ENCODE assay signal across 8 cellular contexts in the genomic region with DNA sequence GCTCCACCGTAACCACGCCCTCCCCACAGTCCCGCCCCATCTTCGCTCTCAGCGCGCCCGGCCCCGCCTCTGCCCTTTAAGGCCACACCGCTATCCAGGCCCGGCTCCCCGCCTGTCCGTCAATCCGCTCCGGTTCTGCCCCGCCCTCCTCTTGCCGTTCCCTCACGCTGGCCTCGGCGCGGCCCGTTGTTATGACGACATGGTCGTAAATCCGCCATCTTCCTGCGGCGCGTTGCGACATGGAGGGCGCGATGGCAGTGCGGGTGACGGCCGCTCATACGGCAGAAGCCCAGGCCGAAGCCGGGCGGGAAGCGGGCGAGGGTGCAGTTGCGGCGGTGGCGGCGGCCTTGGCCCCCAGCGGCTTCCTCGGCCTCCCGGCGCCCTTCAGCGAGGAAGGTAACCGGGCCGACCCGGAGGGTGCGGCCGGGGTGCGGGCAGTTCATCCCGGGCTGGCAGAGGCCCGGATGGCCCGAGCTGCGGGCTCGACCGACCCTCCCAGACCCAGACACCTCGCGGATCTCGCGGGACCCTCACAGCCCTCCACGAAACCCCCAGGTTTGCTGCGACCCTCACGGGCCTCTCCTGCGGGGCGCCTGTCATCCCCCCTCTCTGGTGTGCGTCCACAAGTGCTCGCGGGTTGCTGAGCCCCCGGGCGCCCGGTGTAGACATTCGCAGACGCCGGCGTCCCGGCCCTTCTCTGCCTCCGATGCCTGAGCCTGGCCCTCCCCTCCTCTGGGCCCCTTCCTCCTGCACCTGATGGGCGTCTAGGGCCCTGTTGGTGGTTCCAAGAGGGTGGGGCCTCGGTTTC. TPM values are rescaled to one million over a fixed set of nuclear protein-coding genes. Genes with fewer than 3 reads are reported as not detected.
DNase-seq lines count a peak whose midpoint lies in the region; ATAC-seq and TF ChIP-seq lines count a peak whose summit lies in the region.

Gene E4F1, plus strand, starts transcription at position 217 of the 808 bp plus-strand sequence. Its CDS starts 23 bp downstream, at position 240.

- WGBS in liver: under 1% methylated on average over 83 of the region's 83 CpGs

- peak within 1 kb of the TSS; percentile 65 to 92 for H3K9ac ChIP-seq in liver (ENCODE audit: low read depth in 1 of 2, low read length in 2 of 2)

- peaks cover 10 to 33% (median 27%) of the 10 kb centered on the region in 4 donors for H3K4me1 ChIP-seq in liver (ENCODE audit: control insufficient read depth in 4 of 4, insufficient read depth in 4 of 4, low read length in 3 of 4)

- no peaks in the 10 kb centered on the region for H3K27me3 ChIP-seq in liver (ENCODE audit: control insufficient read depth in 4 of 4, insufficient read depth in 4 of 4, low read length in 3 of 4)

- H3K27ac ChIP-seq in C4-2B (peak within 1 kb of the TSS; percentile 93), liver (ENCODE audit: low read depth in 1 of 2, low read length in 2 of 2) (peak within 1 kb of the TSS; percentile 65 to 76)

- no peaks in the 10 kb centered on the region for H3K9me3 ChIP-seq in liver (ENCODE audit: control insufficient read depth in 4 of 4, low read length in 3 of 4)

- TF ChIP-seq RAD21 in liver (IDR thresholded peaks at IDR 0.05): no peak

- DNase-seq in NCI-H774 (lab: John Stamatoyannopoulos, UW) (peak; percentile 93), dermis microvascular lymphatic vessel endothelial cell (ENCODE audit: low read depth in 2 of 2) (peak; percentile 98 to 100)
- DNase-seq in activated CD4-positive, alpha-beta T cell treated with anti-CD3 and anti-CD28 coated beads, Interleukin-2, amount 50 U/mL, for 48 hours: peak; percentile 100
- DNase-seq in stimulated activated CD4-positive, alpha-beta T cell treated with anti-CD3 and anti-CD28 coated beads, Interleukin-4, amount 100 ng/mL, for 24 hours: peak; percentile 100

- peak within 1 kb of the TSS; percentile 67 to 81 (median 72) for H3K4me3 ChIP-seq in liver (ENCODE audit: low read depth in 1 of 3, low read length in 3 of 3)

- peaks cover 0 to 4% (median under 1%) of the 10 kb centered on the region in 4 donors for H3K36me3 ChIP-seq in liver (ENCODE audit: control insufficient read depth in 4 of 4, insufficient read depth in 3 of 4, low read depth in 1 of 4, low read length in 3 of 4)

- TF ChIP-seq CTCF in C4-2B (conservative IDR thresholded peaks at IDR 0.05): no peak
- no peak for TF ChIP-seq CTCF in liver (IDR thresholded peaks at IDR 0.05; ENCODE audit: low read depth, low read length, missing input control)

- ATAC-seq in GM19395 (IDR thresholded peaks at IDR 0.05; ENCODE audit: unreplicated experiment): peak; percentile 89
- peak; percentile 86 for ATAC-seq in HG03565 (IDR thresholded peaks at IDR 0.05; ENCODE audit: unreplicated experiment)

TF ChIP-seq in liver, 16 proteins besides CTCF, POLR2A, EP300 and RAD21:
- TF ChIP-seq RXRA (IDR thresholded peaks at IDR 0.05): peak; percentile 42
- TF ChIP-seq, protein P1, sequence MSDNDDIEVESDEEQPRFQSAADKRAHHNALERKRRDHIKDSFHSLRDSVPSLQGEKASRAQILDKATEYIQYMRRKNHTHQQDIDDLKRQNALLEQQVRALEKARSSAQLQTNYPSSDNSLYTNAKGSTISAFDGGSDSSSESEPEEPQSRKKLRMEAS (IDR thresholded peaks at IDR 0.05): no peak
- TF ChIP-seq NR2F2 (IDR thresholded peaks at IDR 0.05): no peak
- TF ChIP-seq FOXA1 (IDR thresholded peaks at IDR 0.05): peak; percentile 74
- peak in 1 of 2 donors; percentile 42 for TF ChIP-seq HNF4A (conservative IDR thresholded peaks at IDR 0.05)
- TF ChIP-seq, protein P2, sequence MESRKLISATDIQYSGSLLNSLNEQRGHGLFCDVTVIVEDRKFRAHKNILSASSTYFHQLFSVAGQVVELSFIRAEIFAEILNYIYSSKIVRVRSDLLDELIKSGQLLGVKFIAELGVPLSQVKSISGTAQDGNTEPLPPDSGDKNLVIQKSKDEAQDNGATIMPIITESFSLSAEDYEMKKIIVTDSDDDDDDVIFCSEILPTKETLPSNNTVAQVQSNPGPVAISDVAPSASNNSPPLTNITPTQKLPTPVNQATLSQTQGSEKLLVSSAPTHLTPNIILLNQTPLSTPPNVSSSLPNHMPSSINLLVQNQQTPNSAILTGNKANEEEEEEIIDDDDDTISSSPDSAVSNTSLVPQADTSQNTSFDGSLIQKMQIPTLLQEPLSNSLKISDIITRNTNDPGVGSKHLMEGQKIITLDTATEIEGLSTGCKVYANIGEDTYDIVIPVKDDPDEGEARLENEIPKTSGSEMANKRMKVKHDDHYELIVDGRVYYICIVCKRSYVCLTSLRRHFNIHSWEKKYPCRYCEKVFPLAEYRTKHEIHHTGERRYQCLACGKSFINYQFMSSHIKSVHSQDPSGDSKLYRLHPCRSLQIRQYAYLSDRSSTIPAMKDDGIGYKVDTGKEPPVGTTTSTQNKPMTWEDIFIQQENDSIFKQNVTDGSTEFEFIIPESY (IDR thresholded peaks at IDR 0.05): no peak
- TF ChIP-seq, protein P3, sequence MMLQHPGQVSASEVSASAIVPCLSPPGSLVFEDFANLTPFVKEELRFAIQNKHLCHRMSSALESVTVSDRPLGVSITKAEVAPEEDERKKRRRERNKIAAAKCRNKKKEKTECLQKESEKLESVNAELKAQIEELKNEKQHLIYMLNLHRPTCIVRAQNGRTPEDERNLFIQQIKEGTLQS (IDR thresholded peaks at IDR 0.05): no peak
- peak; percentile 99 for TF ChIP-seq YY1 (IDR thresholded peaks at IDR 0.05)
- TF ChIP-seq REST (IDR thresholded peaks at IDR 0.05): peak; percentile 45
- no peak for TF ChIP-seq FOXA2 (IDR thresholded peaks at IDR 0.05)
- no peak for TF ChIP-seq TAF1 (conservative IDR thresholded peaks at IDR 0.05)
- TF ChIP-seq EGR1 (IDR thresholded peaks at IDR 0.05; ENCODE audit: low read depth in 2 of 2): no peak
- peak in 1 of 2 donors; percentile 14 for TF ChIP-seq JUND (IDR thresholded peaks at IDR 0.05)
- TF ChIP-seq GABPA (IDR thresholded peaks at IDR 0.05 in 1 of 2, conservative IDR thresholded peaks at IDR 0.05 in 1 of 2): peak in 1 of 2 donors; percentile 77
- TF ChIP-seq SP1 (IDR thresholded peaks at IDR 0.05): peak; percentile 88
- no peak for TF ChIP-seq HNF4G (IDR thresholded peaks at IDR 0.05)

RNA-seq across cellular contexts. Expression of gene E4F1, which starts in this region (rescaled TPM):
- total RNA-seq in dermis microvascular lymphatic vessel endothelial cell (22.2 and 26.3 TPM in 2 replicates), liver (10 to 100 TPM; 16.5 to 19.1 TPM)
- polyA plus RNA-seq in liver: 10 to 100 TPM in 1 of 2 donors, 1 to 10 TPM in 1; 4.4 to 11.0 TPM

Comparison
In these comparisons a context has a peak if more than half of its experiments do, and no peak if none do; other contexts are left out.
1. Peak in every context shown above with its lines: DNase-seq, ATAC-seq, H3K4me3 ChIP-seq and H3K27ac ChIP-seq.